In the genomic region with DNA sequence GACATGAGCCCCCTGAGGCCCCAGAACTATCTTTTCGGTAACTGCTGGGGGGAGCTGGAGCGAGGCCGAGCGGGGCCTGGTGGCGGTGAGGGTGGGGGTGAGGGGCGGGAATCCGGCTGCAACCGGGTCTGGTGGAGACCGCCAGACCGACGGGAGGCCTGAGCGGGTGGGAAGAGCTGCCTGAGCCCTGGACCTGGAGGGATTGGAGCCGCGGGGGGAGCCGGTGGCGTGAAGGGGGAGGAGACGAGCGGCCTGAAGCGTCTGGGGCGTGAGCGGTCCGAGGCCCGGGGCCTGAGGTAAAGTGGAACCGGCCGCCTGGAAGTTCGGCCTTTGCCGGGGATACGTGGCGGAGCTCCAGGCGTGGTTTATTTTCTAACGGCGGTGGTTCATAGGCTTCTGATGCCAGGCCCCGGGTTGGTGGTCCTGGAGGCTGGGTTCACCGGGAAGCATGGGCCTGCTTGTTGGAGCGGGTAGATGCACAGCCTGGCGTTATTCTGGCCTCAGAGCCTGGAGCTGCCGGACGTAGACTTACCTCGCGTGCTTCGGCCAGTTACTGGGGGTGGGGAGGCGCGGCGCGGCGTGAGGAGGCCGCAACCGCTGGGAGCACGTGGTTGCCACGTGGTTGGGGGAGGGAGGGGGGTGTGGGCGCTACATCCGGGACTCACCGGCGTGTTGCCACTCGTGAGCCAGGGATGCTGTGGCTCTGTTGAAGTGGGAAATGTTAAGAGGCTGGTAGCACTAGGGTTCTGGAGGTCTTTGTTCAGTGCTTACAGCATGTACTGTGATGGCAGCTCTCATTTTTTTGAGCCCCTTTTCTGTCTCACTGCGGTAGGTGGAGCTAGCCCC, we compare ENCODE assay signal across 1 cellular context.
TF ChIP-seq lines count a peak whose summit lies in the region.

No MANE protein-coding gene starts in this region.

TF ChIP-seq in HepG2, 621 proteins besides CTCF, POLR2A, EP300 and RAD21 (continued from another document and continues in another):
- peak; percentile 94 for TF ChIP-seq ZNF616 (CRISPR knock-in tag; IDR thresholded peaks at IDR 0.05; ENCODE audit: low read depth)
- TF ChIP-seq, protein P1, sequence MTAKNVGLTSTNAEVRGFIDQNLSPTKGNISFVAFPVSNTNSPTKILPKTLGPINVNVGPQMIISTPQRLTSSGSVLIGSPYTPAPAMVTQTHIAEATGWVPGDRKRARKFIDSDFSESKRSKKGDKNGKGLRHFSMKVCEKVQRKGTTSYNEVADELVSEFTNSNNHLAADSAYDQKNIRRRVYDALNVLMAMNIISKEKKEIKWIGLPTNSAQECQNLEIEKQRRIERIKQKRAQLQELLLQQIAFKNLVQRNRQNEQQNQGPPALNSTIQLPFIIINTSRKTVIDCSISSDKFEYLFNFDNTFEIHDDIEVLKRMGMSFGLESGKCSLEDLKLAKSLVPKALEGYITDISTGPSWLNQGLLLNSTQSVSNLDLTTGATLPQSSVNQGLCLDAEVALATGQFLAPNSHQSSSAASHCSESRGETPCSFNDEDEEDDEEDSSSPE (CRISPR knock-in tag; IDR thresholded peaks at IDR 0.05): peak; percentile 88
- TF ChIP-seq NPAS2 (CRISPR knock-in tag; IDR thresholded peaks at IDR 0.05; ENCODE audit: borderline replicate concordance): no peak
- no peak for TF ChIP-seq NR2F1 (CRISPR knock-in tag; IDR thresholded peaks at IDR 0.05)
- TF ChIP-seq CEBPG (CRISPR knock-in tag; IDR thresholded peaks at IDR 0.05): no peak; the same call in 1 of the 2 replicates
- no peak; the same call in 1 of the 2 replicates for TF ChIP-seq SP2 (CRISPR knock-in tag; IDR thresholded peaks at IDR 0.05)
- TF ChIP-seq U2AF1 (optimal IDR thresholded peaks at IDR 0.05; ENCODE audit: low read depth, low read length): peak; percentile 87
- TF ChIP-seq ISX (CRISPR knock-in tag; conservative IDR thresholded peaks at IDR 0.05): no peak
- TF ChIP-seq, protein P2, sequence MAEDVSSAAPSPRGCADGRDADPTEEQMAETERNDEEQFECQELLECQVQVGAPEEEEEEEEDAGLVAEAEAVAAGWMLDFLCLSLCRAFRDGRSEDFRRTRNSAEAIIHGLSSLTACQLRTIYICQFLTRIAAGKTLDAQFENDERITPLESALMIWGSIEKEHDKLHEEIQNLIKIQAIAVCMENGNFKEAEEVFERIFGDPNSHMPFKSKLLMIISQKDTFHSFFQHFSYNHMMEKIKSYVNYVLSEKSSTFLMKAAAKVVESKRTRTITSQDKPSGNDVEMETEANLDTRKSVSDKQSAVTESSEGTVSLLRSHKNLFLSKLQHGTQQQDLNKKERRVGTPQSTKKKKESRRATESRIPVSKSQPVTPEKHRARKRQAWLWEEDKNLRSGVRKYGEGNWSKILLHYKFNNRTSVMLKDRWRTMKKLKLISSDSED (CRISPR knock-in tag; IDR thresholded peaks at IDR 0.05): peak; percentile 82; the same call in 1 of the 2 replicates
- peak; percentile 50; the same call in 1 of the 2 replicates for TF ChIP-seq SOX5 (CRISPR knock-in tag; IDR thresholded peaks at IDR 0.05; ENCODE audit: borderline replicate concordance)
- peak; percentile 90 for TF ChIP-seq ZFP37 (CRISPR knock-in tag; IDR thresholded peaks at IDR 0.05; ENCODE audit: borderline replicate concordance)
- no peak for TF ChIP-seq ELF4 (CRISPR knock-in tag; IDR thresholded peaks at IDR 0.05; ENCODE audit: borderline replicate concordance)
- TF ChIP-seq, protein P3, sequence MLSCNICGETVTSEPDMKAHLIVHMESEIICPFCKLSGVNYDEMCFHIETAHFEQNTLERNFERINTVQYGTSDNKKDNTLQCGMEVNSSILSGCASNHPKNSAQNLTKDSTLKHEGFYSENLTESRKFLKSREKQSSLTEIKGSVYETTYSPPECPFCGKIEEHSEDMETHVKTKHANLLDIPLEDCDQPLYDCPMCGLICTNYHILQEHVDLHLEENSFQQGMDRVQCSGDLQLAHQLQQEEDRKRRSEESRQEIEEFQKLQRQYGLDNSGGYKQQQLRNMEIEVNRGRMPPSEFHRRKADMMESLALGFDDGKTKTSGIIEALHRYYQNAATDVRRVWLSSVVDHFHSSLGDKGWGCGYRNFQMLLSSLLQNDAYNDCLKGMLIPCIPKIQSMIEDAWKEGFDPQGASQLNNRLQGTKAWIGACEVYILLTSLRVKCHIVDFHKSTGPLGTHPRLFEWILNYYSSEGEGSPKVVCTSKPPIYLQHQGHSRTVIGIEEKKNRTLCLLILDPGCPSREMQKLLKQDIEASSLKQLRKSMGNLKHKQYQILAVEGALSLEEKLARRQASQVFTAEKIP (CRISPR knock-in tag; IDR thresholded peaks at IDR 0.05; ENCODE audit: borderline replicate concordance): no peak
- no peak for TF ChIP-seq BRD4 (CRISPR knock-in tag; IDR thresholded peaks at IDR 0.05)
- TF ChIP-seq, protein P4, sequence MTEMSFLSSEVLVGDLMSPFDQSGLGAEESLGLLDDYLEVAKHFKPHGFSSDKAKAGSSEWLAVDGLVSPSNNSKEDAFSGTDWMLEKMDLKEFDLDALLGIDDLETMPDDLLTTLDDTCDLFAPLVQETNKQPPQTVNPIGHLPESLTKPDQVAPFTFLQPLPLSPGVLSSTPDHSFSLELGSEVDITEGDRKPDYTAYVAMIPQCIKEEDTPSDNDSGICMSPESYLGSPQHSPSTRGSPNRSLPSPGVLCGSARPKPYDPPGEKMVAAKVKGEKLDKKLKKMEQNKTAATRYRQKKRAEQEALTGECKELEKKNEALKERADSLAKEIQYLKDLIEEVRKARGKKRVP (CRISPR knock-in tag; IDR thresholded peaks at IDR 0.05): peak in 1 of 2 experiments; percentile 75; a peak in 2 of 4 replicates
- TF ChIP-seq, protein P5, sequence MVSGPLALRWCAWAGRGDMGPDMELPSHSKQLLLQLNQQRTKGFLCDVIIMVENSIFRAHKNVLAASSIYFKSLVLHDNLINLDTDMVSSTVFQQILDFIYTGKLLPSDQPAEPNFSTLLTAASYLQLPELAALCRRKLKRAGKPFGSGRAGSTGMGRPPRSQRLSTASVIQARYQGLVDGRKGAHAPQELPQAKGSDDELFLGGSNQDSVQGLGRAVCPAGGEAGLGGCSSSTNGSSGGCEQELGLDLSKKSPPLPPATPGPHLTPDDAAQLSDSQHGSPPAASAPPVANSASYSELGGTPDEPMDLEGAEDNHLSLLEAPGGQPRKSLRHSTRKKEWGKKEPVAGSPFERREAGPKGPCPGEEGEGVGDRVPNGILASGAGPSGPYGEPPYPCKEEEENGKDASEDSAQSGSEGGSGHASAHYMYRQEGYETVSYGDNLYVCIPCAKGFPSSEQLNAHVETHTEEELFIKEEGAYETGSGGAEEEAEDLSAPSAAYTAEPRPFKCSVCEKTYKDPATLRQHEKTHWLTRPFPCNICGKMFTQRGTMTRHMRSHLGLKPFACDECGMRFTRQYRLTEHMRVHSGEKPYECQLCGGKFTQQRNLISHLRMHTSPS (CRISPR knock-in tag; IDR thresholded peaks at IDR 0.05; ENCODE audit: low read depth): no peak
- TF ChIP-seq MXD4 (CRISPR knock-in tag; IDR thresholded peaks at IDR 0.05): peak; percentile 99
- peak; percentile 76; the same call in 1 of the 2 replicates for TF ChIP-seq KLF11 (CRISPR knock-in tag; IDR thresholded peaks at IDR 0.05)
- TF ChIP-seq, protein P6, sequence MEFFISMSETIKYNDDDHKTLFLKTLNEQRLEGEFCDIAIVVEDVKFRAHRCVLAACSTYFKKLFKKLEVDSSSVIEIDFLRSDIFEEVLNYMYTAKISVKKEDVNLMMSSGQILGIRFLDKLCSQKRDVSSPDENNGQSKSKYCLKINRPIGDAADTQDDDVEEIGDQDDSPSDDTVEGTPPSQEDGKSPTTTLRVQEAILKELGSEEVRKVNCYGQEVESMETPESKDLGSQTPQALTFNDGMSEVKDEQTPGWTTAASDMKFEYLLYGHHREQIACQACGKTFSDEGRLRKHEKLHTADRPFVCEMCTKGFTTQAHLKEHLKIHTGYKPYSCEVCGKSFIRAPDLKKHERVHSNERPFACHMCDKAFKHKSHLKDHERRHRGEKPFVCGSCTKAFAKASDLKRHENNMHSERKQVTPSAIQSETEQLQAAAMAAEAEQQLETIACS (CRISPR knock-in tag; IDR thresholded peaks at IDR 0.05): no peak
- TF ChIP-seq MTA3 (CRISPR knock-in tag; IDR thresholded peaks at IDR 0.05): no peak
- peak; percentile 34 for TF ChIP-seq JUND (CRISPR knock-in tag; IDR thresholded peaks at IDR 0.05)
- TF ChIP-seq ZNF446 (CRISPR knock-in tag; IDR thresholded peaks at IDR 0.05): 0 out of 2 replicates have a peak, but pooled peaks have one; percentile 40
- 0 out of 2 replicates have a peak, but pooled peaks have one; percentile 33 for TF ChIP-seq MBD4 (IDR thresholded peaks at IDR 0.05; ENCODE audit: borderline replicate concordance, low read length)
- no peak for TF ChIP-seq ZNF44 (CRISPR knock-in tag; IDR thresholded peaks at IDR 0.05)
- peak; percentile 88 for TF ChIP-seq GABPB1 (CRISPR knock-in tag; IDR thresholded peaks at IDR 0.05)
- peak; percentile 94 for TF ChIP-seq NFKB2 (CRISPR knock-in tag; IDR thresholded peaks at IDR 0.05; ENCODE audit: borderline replicate concordance)
- TF ChIP-seq HOXA7 (CRISPR knock-in tag; IDR thresholded peaks at IDR 0.05): no peak
- TF ChIP-seq MAFG (CRISPR knock-in tag; IDR thresholded peaks at IDR 0.05): no peak
- TF ChIP-seq, protein P7, sequence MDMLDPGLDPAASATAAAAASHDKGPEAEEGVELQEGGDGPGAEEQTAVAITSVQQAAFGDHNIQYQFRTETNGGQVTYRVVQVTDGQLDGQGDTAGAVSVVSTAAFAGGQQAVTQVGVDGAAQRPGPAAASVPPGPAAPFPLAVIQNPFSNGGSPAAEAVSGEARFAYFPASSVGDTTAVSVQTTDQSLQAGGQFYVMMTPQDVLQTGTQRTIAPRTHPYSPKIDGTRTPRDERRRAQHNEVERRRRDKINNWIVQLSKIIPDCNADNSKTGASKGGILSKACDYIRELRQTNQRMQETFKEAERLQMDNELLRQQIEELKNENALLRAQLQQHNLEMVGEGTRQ (IDR thresholded peaks at IDR 0.05; ENCODE audit: low read depth, low read length): peak; percentile 70
- TF ChIP-seq, protein P7 (CRISPR knock-in tag; IDR thresholded peaks at IDR 0.05; ENCODE audit: borderline replicate concordance): peak; percentile 64; the same call in 1 of the 2 replicates
- TF ChIP-seq KLF6 (CRISPR knock-in tag; IDR thresholded peaks at IDR 0.05): peak; percentile 79; the same call in 1 of the 2 replicates
- TF ChIP-seq ZNF253 (CRISPR knock-in tag; IDR thresholded peaks at IDR 0.05; ENCODE audit: borderline replicate concordance): peak; percentile 96; the same call in 1 of the 2 replicates
- peak; percentile 88 for TF ChIP-seq REXO4 (CRISPR knock-in tag; IDR thresholded peaks at IDR 0.05; ENCODE audit: borderline replicate concordance)
- peak; percentile 69; the same call in 1 of the 2 replicates for TF ChIP-seq ZIK1 (CRISPR knock-in tag; IDR thresholded peaks at IDR 0.05; ENCODE audit: borderline replicate concordance, low read depth)
- TF ChIP-seq ARHGAP35 (CRISPR knock-in tag; IDR thresholded peaks at IDR 0.05; ENCODE audit: borderline replicate concordance): peak; percentile 91
- peak; percentile 94 for TF ChIP-seq HDAC1 (CRISPR knock-in tag; IDR thresholded peaks at IDR 0.05)
- TF ChIP-seq CCDC6 (CRISPR knock-in tag; IDR thresholded peaks at IDR 0.05): no peak; the same call in 1 of the 2 replicates
- peak; percentile 92 for TF ChIP-seq ZNF724P (CRISPR knock-in tag; IDR thresholded peaks at IDR 0.05; ENCODE audit: borderline replicate concordance)
- TF ChIP-seq FOXK2 (IDR thresholded peaks at IDR 0.05): no peak
- peak; percentile 72 for TF ChIP-seq ELF3 (CRISPR knock-in tag; IDR thresholded peaks at IDR 0.05)
- no peak for TF ChIP-seq ZNF292 (CRISPR knock-in tag; IDR thresholded peaks at IDR 0.05; ENCODE audit: borderline replicate concordance, low read depth)
- 0 out of 2 replicates have a peak, but pooled peaks have one; percentile 48 for TF ChIP-seq ZSCAN12 (CRISPR knock-in tag; IDR thresholded peaks at IDR 0.05)
- TF ChIP-seq, protein P8, sequence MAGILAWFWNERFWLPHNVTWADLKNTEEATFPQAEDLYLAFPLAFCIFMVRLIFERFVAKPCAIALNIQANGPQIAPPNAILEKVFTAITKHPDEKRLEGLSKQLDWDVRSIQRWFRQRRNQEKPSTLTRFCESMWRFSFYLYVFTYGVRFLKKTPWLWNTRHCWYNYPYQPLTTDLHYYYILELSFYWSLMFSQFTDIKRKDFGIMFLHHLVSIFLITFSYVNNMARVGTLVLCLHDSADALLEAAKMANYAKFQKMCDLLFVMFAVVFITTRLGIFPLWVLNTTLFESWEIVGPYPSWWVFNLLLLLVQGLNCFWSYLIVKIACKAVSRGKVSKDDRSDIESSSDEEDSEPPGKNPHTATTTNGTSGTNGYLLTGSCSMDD (CRISPR knock-in tag; IDR thresholded peaks at IDR 0.05): no peak
- TF ChIP-seq, protein P9, sequence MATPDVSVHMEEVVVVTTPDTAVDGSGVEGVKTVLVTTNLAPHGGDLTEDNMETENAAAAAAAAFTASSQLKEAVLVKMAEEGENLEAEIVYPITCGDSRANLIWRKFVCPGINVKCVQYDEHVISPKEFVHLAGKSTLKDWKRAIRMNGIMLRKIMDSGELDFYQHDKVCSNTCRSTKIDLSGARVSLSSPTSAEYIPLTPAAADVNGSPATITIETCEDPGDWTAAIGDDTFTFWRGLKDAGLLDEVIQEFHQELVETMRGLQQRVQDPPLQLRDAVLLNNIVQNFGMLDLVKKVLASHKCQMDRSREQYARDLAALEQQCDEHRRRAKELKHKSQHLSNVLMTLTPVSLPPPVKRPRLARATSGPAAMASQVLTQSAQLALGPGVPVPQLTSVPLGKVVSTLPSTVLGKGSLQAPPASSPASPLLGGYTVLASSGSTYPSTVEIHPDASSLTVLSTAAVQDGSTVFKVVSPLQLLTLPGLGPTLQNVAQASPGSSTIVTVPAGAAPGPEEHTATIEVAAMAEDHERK (CRISPR knock-in tag; IDR thresholded peaks at IDR 0.05; ENCODE audit: low read depth): no peak
- TF ChIP-seq ZBTB20 (CRISPR knock-in tag; IDR thresholded peaks at IDR 0.05; ENCODE audit: borderline replicate concordance, low read depth): peak; percentile 87; the same call in 1 of the 2 replicates
- peak; percentile 65 for TF ChIP-seq POLR2AphosphoS5 (IDR thresholded peaks at IDR 0.05; ENCODE audit: low read depth, low read length)
- no peak for TF ChIP-seq MTA1 (CRISPR knock-in tag; IDR thresholded peaks at IDR 0.05; ENCODE audit: borderline replicate concordance)
- no peak for TF ChIP-seq CENPX (CRISPR knock-in tag; IDR thresholded peaks at IDR 0.05)
- TF ChIP-seq KLF12 (CRISPR knock-in tag; IDR thresholded peaks at IDR 0.05; ENCODE audit: borderline replicate concordance): peak; percentile 32; the same call in 1 of the 2 replicates
- TF ChIP-seq SIX4 (CRISPR knock-in tag; IDR thresholded peaks at IDR 0.05): no peak; the same call in 1 of the 2 replicates
- no peak for TF ChIP-seq SMC3 (IDR thresholded peaks at IDR 0.05; ENCODE audit: low read length)
